ENCODE assay signal across 12 cellular contexts in the genomic region with DNA sequence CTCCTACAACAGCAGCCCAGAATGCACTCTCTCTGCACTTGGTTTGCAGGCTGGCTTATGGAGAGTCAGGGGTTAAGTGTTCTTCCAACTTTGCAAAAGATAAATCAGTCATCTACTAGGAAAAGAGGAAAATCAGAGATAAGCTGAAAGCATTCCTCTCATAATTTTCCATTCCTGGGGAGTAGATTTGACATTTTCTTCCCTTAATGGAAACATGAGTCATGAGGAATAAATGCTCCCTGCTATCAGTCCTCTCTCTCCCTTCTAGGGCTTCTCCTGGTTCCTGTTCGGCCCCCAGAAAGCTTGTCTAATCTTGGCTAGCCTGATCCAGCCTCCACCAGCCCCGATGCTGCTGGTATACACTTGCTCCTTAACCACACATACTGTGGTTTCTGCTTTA. TPM values are rescaled to one million over a fixed set of nuclear protein-coding genes. Genes with fewer than 3 reads are reported as not detected.
A peak's percentile ranks its signal among the peaks of the same experiment; 100 is the strongest.
DNase-seq lines count a peak whose midpoint lies in the region; FAIRE-seq and TF ChIP-seq lines count a peak whose summit lies in the region.
"Had no signal": no experiment of that assay in that cellular context is flagged by ENCODE, and none has a peak within 500 bp of the region (broad histone marks: within the 10 kb centered on the region; RNA-seq: fewer than 3 reads in every experiment).

No MANE protein-coding gene starts in this region.

- H2AFZ ChIP-seq in astrocyte (ENCODE audit: low read depth, low read length) (peak overlapping the region; percentile 68), hepatocyte (no peak overlapping the region)

- TF ChIP-seq CTCF in cardiac muscle cell (IDR thresholded peaks at IDR 0.05; ENCODE audit: low read depth, low read length) (no peak), astrocyte (IDR thresholded peaks at IDR 0.05; ENCODE audit: insufficient read depth, low read depth, low read length) (no peak), hepatocyte (IDR thresholded peaks at IDR 0.05; ENCODE audit: poor library complexity) (no peak), uterus (IDR thresholded peaks at IDR 0.05) (no peak), kidney (IDR thresholded peaks at IDR 0.05; ENCODE audit: borderline replicate concordance, extremely low read depth, insufficient read depth) (no peak), nephron progenitor cell (IDR thresholded peaks at IDR 0.05) (no peak)

- H3K27me3 Mint-ChIP-seq in astrocyte (ENCODE audit: low read depth, unreplicated experiment) = peaks cover under 1% of the 10 kb centered on the region
- H3K27me3 Mint-ChIP-seq in nephron progenitor cell (ENCODE audit: low read depth, poor library complexity) = peaks cover 4% of the 10 kb centered on the region

- H3K36me3 Mint-ChIP-seq in astrocyte (ENCODE audit: low read depth, unreplicated experiment) (no peaks in the 10 kb centered on the region), nephron progenitor cell (ENCODE audit: low read depth) (peaks cover 6% of the 10 kb centered on the region)
- H3K36me3 Mint-ChIP-seq: type B pancreatic cell had no signal

- intact Hi-C loops in cardiac septum (cut with DNase I) = no loop called here
- intact Hi-C loops in uterus (cut with DNase I; ENCODE audit: low total_unique reads) = no loop called here
- intact Hi-C loops in kidney (cut with DNase I) = no loop called here

- no peaks in the 10 kb centered on the region for H3K9me3 ChIP-seq in cardiac muscle cell (ENCODE audit: low read depth)
- no peaks in the 10 kb centered on the region for H3K9me3 ChIP-seq in astrocyte (ENCODE audit: insufficient read depth, low read depth, low read length)
- no peaks in the 10 kb centered on the region for H3K9me3 ChIP-seq in hepatocyte (ENCODE audit: low read depth)
- H3K9me3 ChIP-seq in uterus = no peaks in the 10 kb centered on the region
- no peaks in the 10 kb centered on the region for H3K9me3 ChIP-seq in kidney (ENCODE audit: control insufficient read depth in 1 of 2, low read length in 2 of 2)
- H3K9me3 ChIP-seq: pancreas had no signal

- H3K9ac ChIP-seq in astrocyte (ENCODE audit: low read length) = peak overlapping the region; percentile 53
- H3K9ac ChIP-seq in kidney (ENCODE audit: low read length in 2 of 2) = no peak overlapping the region

- H3K36me3 ChIP-seq in cardiac muscle cell (no peaks in the 10 kb centered on the region), astrocyte (ENCODE audit: insufficient read depth, low read length) (no peaks in the 10 kb centered on the region), hepatocyte (replicated peaks; ENCODE audit: insufficient read depth, low read depth) (no peaks in the 10 kb centered on the region), uterus (no peaks in the 10 kb centered on the region), kidney (ENCODE audit: control insufficient read depth in 1 of 2, insufficient read depth in 2 of 2, low read length in 2 of 2) (no peaks in the 10 kb centered on the region)
- H3K36me3 ChIP-seq: pancreas had no signal

- H3K27me3 ChIP-seq in cardiac muscle cell = no peaks in the 10 kb centered on the region
- no peaks in the 10 kb centered on the region for H3K27me3 ChIP-seq in astrocyte (ENCODE audit: insufficient read depth, low read length)
- H3K27me3 ChIP-seq in hepatocyte = no peaks in the 10 kb centered on the region
- no peaks in the 10 kb centered on the region for H3K27me3 ChIP-seq in uterus
- H3K27me3 ChIP-seq: pancreas had no signal

- no peaks in the 10 kb centered on the region for H3K79me2 ChIP-seq in astrocyte (ENCODE audit: insufficient read depth, low read length)
- no peaks in the 10 kb centered on the region for H3K79me2 ChIP-seq in hepatocyte

- H3K4me3 Mint-ChIP-seq in astrocyte (ENCODE audit: unreplicated experiment) = no peak overlapping the region
- H3K4me3 Mint-ChIP-seq in nephron progenitor cell = no peak overlapping the region
- H3K4me3 Mint-ChIP-seq: activated CD4-positive, alpha-beta T cell treated with anti-CD3 and anti-CD28 coated beads for 36 hours; endodermal cell; type B pancreatic cell had no signal

- H3K9me2 ChIP-seq in hepatocyte (replicated peaks; ENCODE audit: insufficient read depth) = no peaks in the 10 kb centered on the region

- peak overlapping the region; percentile 76 for H3K4me2 ChIP-seq in astrocyte (ENCODE audit: low read length)
- no peak overlapping the region for H3K4me2 ChIP-seq in hepatocyte

- FAIRE-seq in astrocyte (lab: Jason Lieb, UNC) = peak; percentile 78
- no peak for FAIRE-seq in kidney (lab: Jason Lieb, UNC)
- FAIRE-seq: pancreas had no signal

- peak overlapping the region; percentile 91 for H3K27ac Mint-ChIP-seq in astrocyte (ENCODE audit: unreplicated experiment)
- no peak overlapping the region for H3K27ac Mint-ChIP-seq in nephron progenitor cell
- H3K27ac Mint-ChIP-seq: activated CD4-positive, alpha-beta T cell treated with anti-CD3 and anti-CD28 coated beads for 36 hours; endodermal cell; type B pancreatic cell had no signal

- 33% methylated on average over 2 of the region's 2 CpGs for whole genome bisulfite sequencing in hepatocyte (ENCODE audit: low lambda C conversion rate, missing lambda C conversion rate)

- H4K20me1 ChIP-seq in astrocyte (ENCODE audit: insufficient read depth, low read length) = no peaks in the 10 kb centered on the region
- no peaks in the 10 kb centered on the region for H4K20me1 ChIP-seq in hepatocyte (ENCODE audit: insufficient read depth, poor library complexity, severe bottlenecking)

- DNase-seq in cardiac muscle cell (ENCODE audit: low read depth in 1 of 2, low spot score in 1 of 2) (peak; percentile 44 to 97), cardiac septum (ENCODE audit: low spot score) (no peak), astrocyte (ENCODE audit: low read depth) (peak; percentile 95), hepatocyte (ENCODE audit: low spot score) (peak; percentile 28), uterus (no peak), kidney (no peak), nephron progenitor cell (no peak)
- no peak for DNase-seq in activated naive CD4-positive, alpha-beta T cell treated with anti-CD3 and anti-CD28 coated beads, Interleukin-2, amount 50 U/mL, for 16 hours
- DNase-seq: activated CD4-positive, alpha-beta T cell treated with anti-CD3 and anti-CD28 coated beads for 36 hours; endodermal cell; pancreas had no signal

- peaks cover 22% of the 10 kb centered on the region for H3K4me1 Mint-ChIP-seq in astrocyte (ENCODE audit: low read depth, unreplicated experiment)
- H3K4me1 Mint-ChIP-seq in nephron progenitor cell = no peaks in the 10 kb centered on the region
- H3K4me1 Mint-ChIP-seq: activated CD4-positive, alpha-beta T cell treated with anti-CD3 and anti-CD28 coated beads for 36 hours had no signal

- peaks cover 4% of the 10 kb centered on the region for H3K9me3 Mint-ChIP-seq in astrocyte (ENCODE audit: unreplicated experiment)
- H3K9me3 Mint-ChIP-seq in nephron progenitor cell = peaks cover 8% of the 10 kb centered on the region

- peak overlapping the region; percentile 78 for H3K27ac ChIP-seq in cardiac muscle cell
- peak overlapping the region; percentile 47 for H3K27ac ChIP-seq in astrocyte (ENCODE audit: low read depth, low read length)
- peak overlapping the region; percentile 11 for H3K27ac ChIP-seq in hepatocyte
- H3K27ac ChIP-seq in uterus = peak overlapping the region; percentile 22 to 57
- no peak overlapping the region for H3K27ac ChIP-seq in kidney (ENCODE audit: low read depth in 2 of 2, low read length in 2 of 2)
- H3K27ac ChIP-seq: pancreas had no signal

- no peak overlapping the region for H3K4me3 ChIP-seq in cardiac muscle cell
- no peak overlapping the region for H3K4me3 ChIP-seq in astrocyte (ENCODE audit: insufficient read depth, low read depth, low read length)
- no peak overlapping the region for H3K4me3 ChIP-seq in hepatocyte
- no peak overlapping the region for H3K4me3 ChIP-seq in uterus
- H3K4me3 ChIP-seq in kidney (ENCODE audit: low read length in 2 of 2) = no peak overlapping the region
- H3K4me3 ChIP-seq: pancreas had no signal

- TF ChIP-seq POLR2A in uterus (IDR thresholded peaks at IDR 0.05) = no peak

- H3K4me1 ChIP-seq in cardiac muscle cell (ENCODE audit: low read depth) = no peaks in the 10 kb centered on the region
- peaks cover 15% of the 10 kb centered on the region for H3K4me1 ChIP-seq in astrocyte (ENCODE audit: insufficient read depth, low read length)
- no peaks in the 10 kb centered on the region for H3K4me1 ChIP-seq in hepatocyte (ENCODE audit: insufficient read depth)
- no peaks in the 10 kb centered on the region for H3K4me1 ChIP-seq in uterus
- H3K4me1 ChIP-seq in kidney (ENCODE audit: control insufficient read depth in 1 of 2, insufficient read depth in 1 of 2, low read depth in 1 of 2, low read length in 2 of 2) = no peaks in the 10 kb centered on the region
- H3K4me1 ChIP-seq: pancreas had no signal

RNA-seq across cellular contexts. Expression of gene ENOX1, which starts 28.4 kb away (rescaled TPM):
- total RNA-seq in cardiac muscle cell (2.0 and 4.2 TPM in 2 replicates), cardiac septum (6.6 TPM), astrocyte (2.3 and 2.4 TPM in 2 replicates), hepatocyte (1.6 and 2.4 TPM in 2 replicates), uterus (10 to 100 TPM in 1 of 4 donors, 1 to 10 TPM in 3; 3.6 to 18.7 (median 5.7) TPM), kidney (4.9 TPM)
- polyA plus RNA-seq in cardiac muscle cell (1.6 and 5.1 TPM in 2 replicates), hepatocyte (2.9 and 4.0 TPM in 2 replicates), kidney (ENCODE audit: insufficient read depth, low read depth, low replicate concordance) (6.8 TPM)

Comparison
In these comparisons a context has a peak if more than half of its experiments do, and no peak if none do; other contexts are left out.
1. DNase-seq: peak in cardiac muscle cell (2 of 2), astrocyte (single experiment) and hepatocyte (single experiment); none in cardiac septum (single experiment), uterus (0 of 2), kidney (single experiment), nephron progenitor cell (single experiment) and activated naive CD4-positive, alpha-beta T cell treated with anti-CD3 and anti-CD28 coated beads, Interleukin-2, amount 50 U/mL, for 16 hours (single experiment).
2. H3K27ac ChIP-seq: peak in cardiac muscle cell (single experiment), astrocyte (single experiment), hepatocyte (single experiment) and uterus (2 of 2); none in kidney (0 of 2).